ENCODE assay signal across 17 cellular contexts in genomic region chr5:36535837-36536236, GRCh38.
DNase-seq lines count a peak whose midpoint lies in the region; ATAC-seq and TF ChIP-seq lines count a peak whose summit lies in the region.
"Had no signal": no experiment of that assay in that cellular context is flagged by ENCODE, and none has a peak within 500 bp of the region (broad histone marks: within the 10 kb centered on the region; RNA-seq: fewer than 3 reads in every experiment).

No MANE protein-coding gene starts in this region.

- H3K4me1 Mint-ChIP-seq in type B pancreatic cell (ENCODE audit: unreplicated experiment), result peaks cover 10% of the 10 kb centered on the region
- H3K4me1 Mint-ChIP-seq: CD4-positive, alpha-beta memory T cell had no signal

- H3K27me3 ChIP-seq in heart right ventricle (no peaks in the 10 kb centered on the region), neuron (ENCODE audit: insufficient read depth, low read length) (no peaks in the 10 kb centered on the region)

- H3K9me3 ChIP-seq in heart right ventricle (no peaks in the 10 kb centered on the region), neuron (ENCODE audit: low read length) (no peaks in the 10 kb centered on the region)
- H3K9me3 ChIP-seq: HAP-1 had no signal

- H3K4me3 ChIP-seq in heart right ventricle (no peak overlapping the region), neuron (ENCODE audit: low read length) (peak overlapping the region; percentile 18)
- H3K4me3 ChIP-seq: HAP-1, K562 had no signal

- ATAC-seq in Right ventricle myocardium superior (ENCODE audit: poor library complexity) (peak; percentile 28), heart right ventricle (peak in 6 of 8 donors; percentile 10 to 39 (median 22))
- ATAC-seq: K562 had no signal

- no peaks in the 10 kb centered on the region for H3K27me3 Mint-ChIP-seq in type B pancreatic cell

- H3K27ac Mint-ChIP-seq in type B pancreatic cell, result peak overlapping the region; percentile 23
- H3K27ac Mint-ChIP-seq: CD4-positive, alpha-beta memory T cell had no signal

- H3K4me1 ChIP-seq in heart right ventricle (peaks cover 0 to 25% (median under 1%) of the 10 kb centered on the region in 9 donors), neuron (ENCODE audit: insufficient read depth, low read length) (peaks cover 31% of the 10 kb centered on the region)
- H3K4me1 ChIP-seq: HAP-1 had no signal

- H3K36me3 ChIP-seq in heart right ventricle (no peaks in the 10 kb centered on the region), neuron (ENCODE audit: insufficient read depth, low read length) (no peaks in the 10 kb centered on the region)
- H3K36me3 ChIP-seq: HAP-1 had no signal

- no peak for DNase-seq in Right ventricle myocardium superior
- DNase-seq in cardiac septum (ENCODE audit: low spot score), result no peak
- DNase-seq in heart right ventricle, result no peak
- DNase-seq in type B pancreatic cell (ENCODE audit: extremely low spot score, unreplicated experiment), result no peak
- no peak for DNase-seq in NCI-H526 (lab: John Stamatoyannopoulos, UW)
- DNase-seq in RPMI8226, result no peak
- DNase-seq in stimulated activated CD4-positive, alpha-beta T cell treated with anti-CD3 and anti-CD28 coated beads, Interleukin-15, amount 100 ng/mL, for 24 hours, result no peak
- DNase-seq: CD4-positive, alpha-beta memory T cell; DMS153; GDM1; NCI-H1105; NCI-H2081 treated with DMSO at 0.1 percent for 48 hours; NCI-H748 treated with DMSO at 0.1 percent for 48 hours; SHP77 treated with DMSO at 0.1 percent for 48 hours had no signal

- no peaks in the 10 kb centered on the region for H3K36me3 Mint-ChIP-seq in type B pancreatic cell
- H3K36me3 Mint-ChIP-seq: CD4-positive, alpha-beta memory T cell had no signal

- peak overlapping the region; percentile 38 for H2AFZ ChIP-seq in neuron (ENCODE audit: low read depth, low read length)

- WGBS in heart right ventricle, 2 donors, result 66 to 72% methylated on average over 4 of the region's 4 CpGs

- no peaks in the 10 kb centered on the region for H3K9me3 Mint-ChIP-seq in type B pancreatic cell

- peak overlapping the region in 8 of 10 donors; percentile 50 to 83 (median 72) for H3K27ac ChIP-seq in heart right ventricle

- no peak overlapping the region for H3K4me3 Mint-ChIP-seq in type B pancreatic cell
- H3K4me3 Mint-ChIP-seq: CD4-positive, alpha-beta memory T cell had no signal

- intact Hi-C loops in Right ventricle myocardium superior (cut with DNase I) (no loop called here), cardiac septum (cut with DNase I) (no loop called here), heart right ventricle (cut with DNase I) (no loop called here)

- TF ChIP-seq CTCF in heart right ventricle (IDR thresholded peaks at IDR 0.05), result no peak
- no peak for TF ChIP-seq CTCF in type B pancreatic cell (conservative IDR thresholded peaks at IDR 0.05)
